1 cellular context compared by ENCODE assay signal in the genomic region with DNA sequence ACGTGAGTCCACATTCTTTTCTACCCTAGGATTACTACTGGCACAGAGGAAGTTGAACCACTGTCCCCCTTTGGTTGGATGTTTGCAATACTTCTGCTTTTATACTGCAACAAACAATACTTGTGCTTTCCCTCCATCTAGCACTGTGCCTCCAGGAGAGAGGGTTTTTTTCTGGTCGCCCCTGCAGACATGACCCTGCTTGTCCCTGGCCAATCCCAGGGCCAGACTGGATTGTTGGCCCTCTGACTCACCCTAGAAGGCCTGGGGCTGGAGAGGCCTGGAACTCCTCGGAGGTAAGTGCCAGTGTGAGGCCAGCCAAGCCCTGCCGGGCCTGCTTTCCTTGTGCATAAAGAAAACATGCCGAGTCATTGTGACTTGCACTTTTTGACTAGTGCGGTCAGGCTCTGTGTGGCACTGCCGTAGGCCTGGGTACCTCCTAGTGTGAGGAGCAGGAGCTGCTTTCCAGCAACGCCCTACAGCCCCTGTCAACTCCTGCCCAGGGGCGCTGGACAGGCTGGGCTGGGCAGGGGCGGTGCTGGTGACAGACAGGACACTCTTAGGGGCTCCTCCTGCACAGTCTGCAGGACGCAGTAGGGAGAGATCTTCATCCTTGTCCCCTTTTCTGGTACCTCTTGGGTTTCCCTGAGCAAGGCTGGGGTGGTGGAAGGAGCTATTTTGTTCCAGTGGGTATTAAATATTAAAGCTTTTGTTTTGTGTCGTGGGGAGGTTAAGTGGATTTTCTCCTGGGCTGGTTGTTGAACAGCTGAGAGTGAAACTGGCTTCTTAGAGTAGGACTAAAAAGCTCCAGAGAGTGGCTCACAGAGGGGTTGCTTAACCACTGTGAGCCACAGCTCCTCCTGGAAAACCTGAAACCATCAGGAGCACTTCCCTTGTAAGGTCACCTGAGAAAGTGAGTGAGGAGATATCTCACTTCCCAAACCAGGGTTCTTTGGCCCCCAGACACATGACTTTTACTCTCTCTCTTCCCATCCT.
TF ChIP-seq lines count a peak whose summit lies in the region.

No MANE protein-coding gene starts in this region.

TF ChIP-seq in HepG2, 621 proteins besides CTCF, POLR2A, EP300 and RAD21 (continued from another document and continues in another):
- no peak for TF ChIP-seq ZBTB40 (IDR thresholded peaks at IDR 0.05)
- peak; percentile 67 for TF ChIP-seq ZBTB40 (CRISPR knock-in tag; IDR thresholded peaks at IDR 0.05)
- TF ChIP-seq, protein P1, sequence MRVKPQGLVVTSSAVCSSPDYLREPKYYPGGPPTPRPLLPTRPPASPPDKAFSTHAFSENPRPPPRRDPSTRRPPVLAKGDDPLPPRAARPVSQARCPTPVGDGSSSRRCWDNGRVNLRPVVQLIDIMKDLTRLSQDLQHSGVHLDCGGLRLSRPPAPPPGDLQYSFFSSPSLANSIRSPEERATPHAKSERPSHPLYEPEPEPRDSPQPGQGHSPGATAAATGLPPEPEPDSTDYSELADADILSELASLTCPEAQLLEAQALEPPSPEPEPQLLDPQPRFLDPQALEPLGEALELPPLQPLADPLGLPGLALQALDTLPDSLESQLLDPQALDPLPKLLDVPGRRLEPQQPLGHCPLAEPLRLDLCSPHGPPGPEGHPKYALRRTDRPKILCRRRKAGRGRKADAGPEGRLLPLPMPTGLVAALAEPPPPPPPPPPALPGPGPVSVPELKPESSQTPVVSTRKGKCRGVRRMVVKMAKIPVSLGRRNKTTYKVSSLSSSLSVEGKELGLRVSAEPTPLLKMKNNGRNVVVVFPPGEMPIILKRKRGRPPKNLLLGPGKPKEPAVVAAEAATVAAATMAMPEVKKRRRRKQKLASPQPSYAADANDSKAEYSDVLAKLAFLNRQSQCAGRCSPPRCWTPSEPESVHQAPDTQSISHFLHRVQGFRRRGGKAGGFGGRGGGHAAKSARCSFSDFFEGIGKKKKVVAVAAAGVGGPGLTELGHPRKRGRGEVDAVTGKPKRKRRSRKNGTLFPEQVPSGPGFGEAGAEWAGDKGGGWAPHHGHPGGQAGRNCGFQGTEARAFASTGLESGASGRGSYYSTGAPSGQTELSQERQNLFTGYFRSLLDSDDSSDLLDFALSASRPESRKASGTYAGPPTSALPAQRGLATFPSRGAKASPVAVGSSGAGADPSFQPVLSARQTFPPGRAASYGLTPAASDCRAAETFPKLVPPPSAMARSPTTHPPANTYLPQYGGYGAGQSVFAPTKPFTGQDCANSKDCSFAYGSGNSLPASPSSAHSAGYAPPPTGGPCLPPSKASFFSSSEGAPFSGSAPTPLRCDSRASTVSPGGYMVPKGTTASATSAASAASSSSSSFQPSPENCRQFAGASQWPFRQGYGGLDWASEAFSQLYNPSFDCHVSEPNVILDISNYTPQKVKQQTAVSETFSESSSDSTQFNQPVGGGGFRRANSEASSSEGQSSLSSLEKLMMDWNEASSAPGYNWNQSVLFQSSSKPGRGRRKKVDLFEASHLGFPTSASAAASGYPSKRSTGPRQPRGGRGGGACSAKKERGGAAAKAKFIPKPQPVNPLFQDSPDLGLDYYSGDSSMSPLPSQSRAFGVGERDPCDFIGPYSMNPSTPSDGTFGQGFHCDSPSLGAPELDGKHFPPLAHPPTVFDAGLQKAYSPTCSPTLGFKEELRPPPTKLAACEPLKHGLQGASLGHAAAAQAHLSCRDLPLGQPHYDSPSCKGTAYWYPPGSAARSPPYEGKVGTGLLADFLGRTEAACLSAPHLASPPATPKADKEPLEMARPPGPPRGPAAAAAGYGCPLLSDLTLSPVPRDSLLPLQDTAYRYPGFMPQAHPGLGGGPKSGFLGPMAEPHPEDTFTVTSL (CRISPR knock-in tag; IDR thresholded peaks at IDR 0.05; ENCODE audit: borderline replicate concordance), result peak; percentile 46; the same call in 1 of the 2 replicates
- TF ChIP-seq ZNF562 (CRISPR knock-in tag; IDR thresholded peaks at IDR 0.05; ENCODE audit: borderline replicate concordance), result no peak
- TF ChIP-seq HOXA9 (CRISPR knock-in tag; IDR thresholded peaks at IDR 0.05; ENCODE audit: borderline replicate concordance), result no peak
- no peak for TF ChIP-seq PCBP2 (optimal IDR thresholded peaks at IDR 0.05; ENCODE audit: low read depth, low read length, poor library complexity, severe bottlenecking)
- TF ChIP-seq PHF21A (CRISPR knock-in tag; IDR thresholded peaks at IDR 0.05), result peak; percentile 80
- peak; percentile 76 for TF ChIP-seq POGZ (CRISPR knock-in tag; IDR thresholded peaks at IDR 0.05)
- TF ChIP-seq, protein P2, sequence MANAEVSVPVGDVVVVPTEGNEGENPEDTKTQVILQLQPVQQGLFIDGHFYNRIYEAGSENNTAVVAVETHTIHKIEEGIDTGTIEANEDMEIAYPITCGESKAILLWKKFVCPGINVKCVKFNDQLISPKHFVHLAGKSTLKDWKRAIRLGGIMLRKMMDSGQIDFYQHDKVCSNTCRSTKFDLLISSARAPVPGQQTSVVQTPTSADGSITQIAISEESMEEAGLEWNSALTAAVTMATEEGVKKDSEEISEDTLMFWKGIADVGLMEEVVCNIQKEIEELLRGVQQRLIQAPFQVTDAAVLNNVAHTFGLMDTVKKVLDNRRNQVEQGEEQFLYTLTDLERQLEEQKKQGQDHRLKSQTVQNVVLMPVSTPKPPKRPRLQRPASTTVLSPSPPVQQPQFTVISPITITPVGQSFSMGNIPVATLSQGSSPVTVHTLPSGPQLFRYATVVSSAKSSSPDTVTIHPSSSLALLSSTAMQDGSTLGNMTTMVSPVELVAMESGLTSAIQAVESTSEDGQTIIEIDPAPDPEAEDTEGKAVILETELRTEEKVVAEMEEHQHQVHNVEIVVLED (CRISPR knock-in tag; IDR thresholded peaks at IDR 0.05; ENCODE audit: borderline replicate concordance), result no peak
- no peak for TF ChIP-seq GPN1 (CRISPR knock-in tag; IDR thresholded peaks at IDR 0.05; ENCODE audit: borderline replicate concordance)
- TF ChIP-seq ZC3H13 (CRISPR knock-in tag; IDR thresholded peaks at IDR 0.05), result no peak
- no peak for TF ChIP-seq ZFP82 (CRISPR knock-in tag; IDR thresholded peaks at IDR 0.05; ENCODE audit: borderline replicate concordance)
- TF ChIP-seq HNRNPLL (IDR thresholded peaks at IDR 0.05; ENCODE audit: low read depth, low read length, poor library complexity, severe bottlenecking), result peak; percentile 58
- no peak for TF ChIP-seq SRSF1 (optimal IDR thresholded peaks at IDR 0.05; ENCODE audit: low read depth, low read length)
- peak; percentile 63; the same call in 1 of the 2 replicates for TF ChIP-seq MTA1 (CRISPR knock-in tag; IDR thresholded peaks at IDR 0.05; ENCODE audit: borderline replicate concordance)
- no peak for TF ChIP-seq GLMP (CRISPR knock-in tag; IDR thresholded peaks at IDR 0.05; ENCODE audit: borderline replicate concordance)
- 0 out of 2 replicates have a peak, but pooled peaks have one; percentile 17 for TF ChIP-seq DNMT3B (CRISPR knock-in tag; conservative IDR thresholded peaks at IDR 0.05)
- TF ChIP-seq ZNF460 (CRISPR knock-in tag; IDR thresholded peaks at IDR 0.05; ENCODE audit: borderline replicate concordance), result no peak
- TF ChIP-seq ZNF770 (CRISPR knock-in tag; IDR thresholded peaks at IDR 0.05), result no peak; the same call in 1 of the 2 replicates
- TF ChIP-seq, protein P3, sequence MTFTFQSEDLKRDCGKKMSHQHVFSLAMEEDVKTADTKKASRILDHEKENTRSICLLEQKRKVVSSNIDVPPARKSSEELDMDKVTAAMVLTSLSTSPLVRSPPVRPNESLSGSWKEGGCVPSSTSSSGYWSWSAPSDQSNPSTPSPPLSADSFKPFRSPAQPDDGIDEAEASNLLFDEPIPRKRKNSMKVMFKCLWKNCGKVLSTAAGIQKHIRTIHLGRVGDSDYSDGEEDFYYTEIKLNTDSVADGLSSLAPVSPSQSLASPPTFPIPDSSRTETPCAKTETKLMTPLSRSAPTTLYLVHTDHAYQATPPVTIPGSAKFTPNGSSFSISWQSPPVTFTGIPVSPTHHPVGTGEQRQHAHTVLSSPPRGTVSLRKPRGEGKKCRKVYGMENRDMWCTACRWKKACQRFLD (CRISPR knock-in tag; IDR thresholded peaks at IDR 0.05; ENCODE audit: borderline replicate concordance), result no peak
- 0 out of 2 replicates have a peak, but pooled peaks have one; percentile 39 for TF ChIP-seq CSRNP1 (CRISPR knock-in tag; IDR thresholded peaks at IDR 0.05)
